Comparison of ENCODE assay signal across 25 cellular contexts in the genomic region with DNA sequence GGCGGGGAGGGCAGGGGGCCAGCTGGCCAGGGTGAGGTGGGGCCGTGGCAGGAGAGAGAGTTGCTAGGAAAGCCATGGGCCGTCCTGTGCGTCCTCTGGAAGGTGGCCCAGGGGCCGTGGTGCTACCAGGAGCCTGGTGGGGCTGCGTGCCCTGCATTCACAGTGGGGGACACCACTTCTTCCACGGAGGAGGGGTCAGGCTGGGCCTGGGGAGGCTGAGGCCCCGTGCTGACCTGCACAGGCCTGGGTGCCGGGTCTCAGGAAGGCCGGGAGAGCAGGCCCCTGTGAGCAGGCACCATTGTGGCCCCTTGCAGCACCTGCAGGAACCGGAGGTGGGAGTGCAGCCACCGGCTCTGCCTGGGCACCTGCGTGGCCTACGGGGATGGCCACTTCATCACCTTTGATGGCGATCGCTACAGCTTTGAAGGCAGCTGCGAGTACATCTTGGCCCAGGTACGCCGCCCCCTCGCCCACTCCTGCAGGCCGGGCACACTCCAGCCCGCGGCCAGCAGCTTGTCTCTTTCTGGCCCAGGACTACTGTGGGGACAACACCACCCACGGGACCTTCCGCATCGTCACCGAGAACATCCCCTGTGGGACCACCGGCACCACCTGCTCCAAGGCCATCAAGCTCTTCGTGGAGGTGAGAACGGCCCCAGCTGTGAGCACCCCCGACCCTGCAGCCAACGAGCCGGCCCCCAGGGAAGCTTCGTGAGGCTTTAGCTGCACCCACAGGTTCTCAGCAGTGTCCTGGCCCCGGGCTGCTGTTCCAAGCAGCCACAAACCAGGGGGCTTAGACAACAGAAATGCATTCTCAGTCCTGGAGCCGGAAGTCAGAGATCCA. TPM values are rescaled to one million over a fixed set of nuclear protein-coding genes. Genes with fewer than 3 reads are reported as not detected.
DNase-seq lines count a peak whose midpoint lies in the region; ATAC-seq, FAIRE-seq and TF ChIP-seq lines count a peak whose summit lies in the region.
"Had no signal": no experiment of that assay in that cellular context is flagged by ENCODE, and none has a peak within 500 bp of the region (broad histone marks: within the 10 kb centered on the region; RNA-seq: fewer than 3 reads in every experiment).

No MANE protein-coding gene starts in this region.

- no peak overlapping the region for H3K27ac ChIP-seq in sigmoid colon
- H3K27ac ChIP-seq: parathyroid adenoma, tibial nerve had no signal

- intact Hi-C loops in sigmoid colon (cut with DNase I) = no loop called here

- H3K4me1 ChIP-seq in sigmoid colon = no peaks in the 10 kb centered on the region
- H3K4me1 ChIP-seq: parathyroid adenoma, tibial nerve had no signal

- H3K27ac Mint-ChIP-seq in chondrocyte (ENCODE audit: unreplicated experiment) = no peak overlapping the region
- H3K27ac Mint-ChIP-seq in HFFc6 = no peak overlapping the region
- H3K27ac Mint-ChIP-seq: activated naive CD8-positive, alpha-beta T cell; activated T-cell treated with anti-CD3 and anti-CD28 coated beads, Interleukin-2, amount 50 U/mL, for 72 hours; effector memory CD8-positive, alpha-beta T cell had no signal

- H3K4me1 Mint-ChIP-seq in chondrocyte (ENCODE audit: low read depth) = no peaks in the 10 kb centered on the region
- no peaks in the 10 kb centered on the region for H3K4me1 Mint-ChIP-seq in HFFc6 (ENCODE audit: low read depth)

- peaks cover 8% of the 10 kb centered on the region for H3K27me3 Mint-ChIP-seq in chondrocyte (ENCODE audit: low read depth)
- peaks cover 1% of the 10 kb centered on the region for H3K27me3 Mint-ChIP-seq in HFFc6 (ENCODE audit: insufficient read depth)
- H3K27me3 Mint-ChIP-seq: activated naive CD8-positive, alpha-beta T cell; effector memory CD8-positive, alpha-beta T cell had no signal

- H3K4me3 ChIP-seq in sigmoid colon = no peak overlapping the region
- H3K4me3 ChIP-seq: tibial nerve had no signal

- no peak for FAIRE-seq in GM12892 (lab: Jason Lieb, UNC)
- FAIRE-seq: RCC 7860 had no signal

- WGBS in sigmoid colon, 2 donors = 87 to 89% methylated on average over 36 of the region's 36 CpGs

- DNase-seq in GM12892 (ENCODE audit: insufficient read length) (peak; percentile 23), chondrocyte (ENCODE audit: low spot score) (peak; percentile 85), islet precursor cell (peak; percentile 50), sigmoid colon (peak; percentile 48), HFFc6 (no peak)
- DNase-seq: activated T-cell treated with anti-CD3 and anti-CD28 coated beads, Interleukin-2, amount 50 U/mL, for 72 hours; AML-193; effector memory CD8-positive, alpha-beta T cell; Kasumi-1; NCI-H1092 treated with DMSO at 0.1 percent for 48 hours; NCI-H2029 treated with DMSO at 0.1 percent for 48 hours; NCI-H446 treated with DMSO at 0.1 percent for 48 hours; stimulated activated CD4-positive, alpha-beta T cell treated with anti-CD3 and anti-CD28 coated beads, Interleukin-2, amount 100 ng/mL, for 24 hours; stimulated activated naive CD4-positive, alpha-beta T cell; T1000 had no signal

- no peaks in the 10 kb centered on the region for H3K9me3 ChIP-seq in sigmoid colon
- H3K9me3 ChIP-seq: tibial nerve had no signal

- H3K36me3 Mint-ChIP-seq in chondrocyte (ENCODE audit: low read depth) (no peaks in the 10 kb centered on the region), HFFc6 (ENCODE audit: low read depth) (no peaks in the 10 kb centered on the region)
- H3K36me3 Mint-ChIP-seq: activated naive CD8-positive, alpha-beta T cell had no signal

- H3K4me3 Mint-ChIP-seq in chondrocyte (ENCODE audit: unreplicated experiment) (no peak overlapping the region), HFFc6 (no peak overlapping the region)
- H3K4me3 Mint-ChIP-seq: activated naive CD8-positive, alpha-beta T cell; activated T-cell treated with anti-CD3 and anti-CD28 coated beads, Interleukin-2, amount 50 U/mL, for 72 hours; effector memory CD8-positive, alpha-beta T cell had no signal

- H3K27me3 ChIP-seq in sigmoid colon = peaks cover 0 to 10% (median 4%) of the 10 kb centered on the region in 3 donors

- no peak for TF ChIP-seq CTCF in chondrocyte (IDR thresholded peaks at IDR 0.05)
- no peak for TF ChIP-seq CTCF in sigmoid colon (IDR thresholded peaks at IDR 0.05)
- no peak for TF ChIP-seq CTCF in HFFc6 (IDR thresholded peaks at IDR 0.05)

- no peaks in the 10 kb centered on the region for H3K36me3 ChIP-seq in sigmoid colon

- TF ChIP-seq POLR2A in GM12892 (IDR thresholded peaks at IDR 0.05; ENCODE audit: low read depth, low read length) = no peak
- TF ChIP-seq POLR2A in sigmoid colon (IDR thresholded peaks at IDR 0.05) = no peak

- ATAC-seq in GM18511 (IDR thresholded peaks at IDR 0.05; ENCODE audit: unreplicated experiment) = no peak
- no peak for ATAC-seq in GM19324 (IDR thresholded peaks at IDR 0.05; ENCODE audit: low FRiP score, unreplicated experiment)
- ATAC-seq: activated T-cell treated with anti-CD3 and anti-CD28 coated beads, Interleukin-2, amount 50 U/mL, for 72 hours; effector memory CD8-positive, alpha-beta T cell had no signal

- H3K9me3 Mint-ChIP-seq in chondrocyte (ENCODE audit: low read depth) (no peaks in the 10 kb centered on the region), HFFc6 (no peaks in the 10 kb centered on the region)
- H3K9me3 Mint-ChIP-seq: activated T-cell treated with anti-CD3 and anti-CD28 coated beads, Interleukin-2, amount 50 U/mL, for 72 hours; effector memory CD8-positive, alpha-beta T cell had no signal

- TF ChIP-seq EP300 in sigmoid colon (IDR thresholded peaks at IDR 0.05) = no peak

RNA-seq across cellular contexts. Expression of a gene that starts 12.1 kb away (rescaled TPM):
- polyA plus RNA-seq in GM12892 (2012; ENCODE audit: missing spikeins) = 0.02 TPM
- not detected in 3 replicates for total RNA-seq in chondrocyte
- total RNA-seq in sigmoid colon = under 1 TPM in 1 of 4 donors, not detected in 3; 0.83 TPM
- 100 to 1,000 TPM in 1 of 3 donors, 1 to 10 TPM in 2; 1.4 to 131 (median 4.2) TPM for polyA plus RNA-seq in sigmoid colon
- not detected for total RNA-seq in HFFc6 (2021; fragmentation: NEBNext Ultra II Directional; extraction: Animal tissue kit (Norgen Biotek cat#: 25700))
- total RNA-seq: activated CD8-positive, alpha-beta memory T cell treated with anti-CD3 and anti-CD28 coated beads for 36 hours; activated T-cell treated with anti-CD3 and anti-CD28 coated beads, Interleukin-2, amount 50 U/mL, for 72 hours; fibroblast of lung; lung microvascular endothelial cell; skeletal muscle tissue had no signal
- polyA plus RNA-seq: fibroblast of lung had no signal
